1 cellular context compared by ENCODE assay signal in the genomic region with DNA sequence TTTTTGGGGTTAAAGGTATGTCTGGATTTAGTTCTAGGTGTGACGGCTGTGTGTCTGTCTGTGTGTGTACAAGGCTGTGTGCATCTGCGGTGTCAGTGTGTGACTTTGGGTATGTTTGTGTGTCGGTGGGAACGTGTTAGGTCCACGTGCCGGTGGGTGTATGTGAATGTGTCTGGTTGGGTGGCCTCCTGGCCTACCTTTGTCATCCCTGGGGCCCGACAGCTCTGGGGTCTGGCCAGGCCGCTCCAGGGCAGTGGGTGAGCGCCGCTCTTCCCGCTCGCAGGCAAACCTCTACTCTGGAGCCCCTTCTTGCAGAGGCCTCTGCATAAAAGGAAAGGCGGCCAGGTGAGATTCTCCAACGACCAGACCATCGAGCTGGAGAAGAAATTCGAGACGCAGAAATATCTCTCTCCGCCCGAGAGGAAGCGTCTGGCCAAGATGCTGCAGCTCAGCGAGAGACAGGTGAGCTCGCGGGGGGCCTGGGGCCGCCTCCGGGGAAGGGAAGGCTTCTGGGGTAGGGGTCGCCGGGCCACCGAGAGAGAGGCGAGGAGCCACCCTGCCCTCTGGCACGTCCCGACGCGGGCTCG.
A peak's percentile ranks its signal among the peaks of the same experiment; 100 is the strongest.
TF ChIP-seq lines count a peak whose summit lies in the region.

No MANE protein-coding gene starts in this region.

TF ChIP-seq in K562, 482 proteins besides CTCF, POLR2A, EP300 and RAD21 (continued from another document and continues in another):
- TF ChIP-seq, protein P1, sequence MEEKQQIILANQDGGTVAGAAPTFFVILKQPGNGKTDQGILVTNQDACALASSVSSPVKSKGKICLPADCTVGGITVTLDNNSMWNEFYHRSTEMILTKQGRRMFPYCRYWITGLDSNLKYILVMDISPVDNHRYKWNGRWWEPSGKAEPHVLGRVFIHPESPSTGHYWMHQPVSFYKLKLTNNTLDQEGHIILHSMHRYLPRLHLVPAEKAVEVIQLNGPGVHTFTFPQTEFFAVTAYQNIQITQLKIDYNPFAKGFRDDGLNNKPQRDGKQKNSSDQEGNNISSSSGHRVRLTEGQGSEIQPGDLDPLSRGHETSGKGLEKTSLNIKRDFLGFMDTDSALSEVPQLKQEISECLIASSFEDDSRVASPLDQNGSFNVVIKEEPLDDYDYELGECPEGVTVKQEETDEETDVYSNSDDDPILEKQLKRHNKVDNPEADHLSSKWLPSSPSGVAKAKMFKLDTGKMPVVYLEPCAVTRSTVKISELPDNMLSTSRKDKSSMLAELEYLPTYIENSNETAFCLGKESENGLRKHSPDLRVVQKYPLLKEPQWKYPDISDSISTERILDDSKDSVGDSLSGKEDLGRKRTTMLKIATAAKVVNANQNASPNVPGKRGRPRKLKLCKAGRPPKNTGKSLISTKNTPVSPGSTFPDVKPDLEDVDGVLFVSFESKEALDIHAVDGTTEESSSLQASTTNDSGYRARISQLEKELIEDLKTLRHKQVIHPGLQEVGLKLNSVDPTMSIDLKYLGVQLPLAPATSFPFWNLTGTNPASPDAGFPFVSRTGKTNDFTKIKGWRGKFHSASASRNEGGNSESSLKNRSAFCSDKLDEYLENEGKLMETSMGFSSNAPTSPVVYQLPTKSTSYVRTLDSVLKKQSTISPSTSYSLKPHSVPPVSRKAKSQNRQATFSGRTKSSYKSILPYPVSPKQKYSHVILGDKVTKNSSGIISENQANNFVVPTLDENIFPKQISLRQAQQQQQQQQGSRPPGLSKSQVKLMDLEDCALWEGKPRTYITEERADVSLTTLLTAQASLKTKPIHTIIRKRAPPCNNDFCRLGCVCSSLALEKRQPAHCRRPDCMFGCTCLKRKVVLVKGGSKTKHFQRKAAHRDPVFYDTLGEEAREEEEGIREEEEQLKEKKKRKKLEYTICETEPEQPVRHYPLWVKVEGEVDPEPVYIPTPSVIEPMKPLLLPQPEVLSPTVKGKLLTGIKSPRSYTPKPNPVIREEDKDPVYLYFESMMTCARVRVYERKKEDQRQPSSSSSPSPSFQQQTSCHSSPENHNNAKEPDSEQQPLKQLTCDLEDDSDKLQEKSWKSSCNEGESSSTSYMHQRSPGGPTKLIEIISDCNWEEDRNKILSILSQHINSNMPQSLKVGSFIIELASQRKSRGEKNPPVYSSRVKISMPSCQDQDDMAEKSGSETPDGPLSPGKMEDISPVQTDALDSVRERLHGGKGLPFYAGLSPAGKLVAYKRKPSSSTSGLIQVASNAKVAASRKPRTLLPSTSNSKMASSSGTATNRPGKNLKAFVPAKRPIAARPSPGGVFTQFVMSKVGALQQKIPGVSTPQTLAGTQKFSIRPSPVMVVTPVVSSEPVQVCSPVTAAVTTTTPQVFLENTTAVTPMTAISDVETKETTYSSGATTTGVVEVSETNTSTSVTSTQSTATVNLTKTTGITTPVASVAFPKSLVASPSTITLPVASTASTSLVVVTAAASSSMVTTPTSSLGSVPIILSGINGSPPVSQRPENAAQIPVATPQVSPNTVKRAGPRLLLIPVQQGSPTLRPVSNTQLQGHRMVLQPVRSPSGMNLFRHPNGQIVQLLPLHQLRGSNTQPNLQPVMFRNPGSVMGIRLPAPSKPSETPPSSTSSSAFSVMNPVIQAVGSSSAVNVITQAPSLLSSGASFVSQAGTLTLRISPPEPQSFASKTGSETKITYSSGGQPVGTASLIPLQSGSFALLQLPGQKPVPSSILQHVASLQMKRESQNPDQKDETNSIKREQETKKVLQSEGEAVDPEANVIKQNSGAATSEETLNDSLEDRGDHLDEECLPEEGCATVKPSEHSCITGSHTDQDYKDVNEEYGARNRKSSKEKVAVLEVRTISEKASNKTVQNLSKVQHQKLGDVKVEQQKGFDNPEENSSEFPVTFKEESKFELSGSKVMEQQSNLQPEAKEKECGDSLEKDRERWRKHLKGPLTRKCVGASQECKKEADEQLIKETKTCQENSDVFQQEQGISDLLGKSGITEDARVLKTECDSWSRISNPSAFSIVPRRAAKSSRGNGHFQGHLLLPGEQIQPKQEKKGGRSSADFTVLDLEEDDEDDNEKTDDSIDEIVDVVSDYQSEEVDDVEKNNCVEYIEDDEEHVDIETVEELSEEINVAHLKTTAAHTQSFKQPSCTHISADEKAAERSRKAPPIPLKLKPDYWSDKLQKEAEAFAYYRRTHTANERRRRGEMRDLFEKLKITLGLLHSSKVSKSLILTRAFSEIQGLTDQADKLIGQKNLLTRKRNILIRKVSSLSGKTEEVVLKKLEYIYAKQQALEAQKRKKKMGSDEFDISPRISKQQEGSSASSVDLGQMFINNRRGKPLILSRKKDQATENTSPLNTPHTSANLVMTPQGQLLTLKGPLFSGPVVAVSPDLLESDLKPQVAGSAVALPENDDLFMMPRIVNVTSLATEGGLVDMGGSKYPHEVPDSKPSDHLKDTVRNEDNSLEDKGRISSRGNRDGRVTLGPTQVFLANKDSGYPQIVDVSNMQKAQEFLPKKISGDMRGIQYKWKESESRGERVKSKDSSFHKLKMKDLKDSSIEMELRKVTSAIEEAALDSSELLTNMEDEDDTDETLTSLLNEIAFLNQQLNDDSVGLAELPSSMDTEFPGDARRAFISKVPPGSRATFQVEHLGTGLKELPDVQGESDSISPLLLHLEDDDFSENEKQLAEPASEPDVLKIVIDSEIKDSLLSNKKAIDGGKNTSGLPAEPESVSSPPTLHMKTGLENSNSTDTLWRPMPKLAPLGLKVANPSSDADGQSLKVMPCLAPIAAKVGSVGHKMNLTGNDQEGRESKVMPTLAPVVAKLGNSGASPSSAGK (IDR thresholded peaks at IDR 0.05), result peak; percentile 87
- TF ChIP-seq KDM1A (IDR thresholded peaks at IDR 0.05) (peak in 1 of 2 experiments; percentile 32; a peak in 1 of 4 replicates), POLR2AphosphoS5 (IDR thresholded peaks at IDR 0.05; ENCODE audit: control insufficient read depth, insufficient read depth, low read depth, low read length) (no peak), CCNT2 (IDR thresholded peaks at IDR 0.05; ENCODE audit: borderline replicate concordance, extremely low read depth, insufficient read length, low read depth, low read length) (peak; percentile 3), MTA2 (IDR thresholded peaks at IDR 0.05; ENCODE audit: low read depth) (no peak), POLR2B (IDR thresholded peaks at IDR 0.05; ENCODE audit: low read depth, partially characterized antibody) (peak; percentile 33), ARID2 (IDR thresholded peaks at IDR 0.05) (0 out of 2 replicates have a peak, but pooled peaks have one; percentile 30), ZFX (CRISPR knock-in tag; IDR thresholded peaks at IDR 0.05) (peak; percentile 56; the same call in 1 of the 2 replicates), SIN3A (IDR thresholded peaks at IDR 0.05; ENCODE audit: borderline replicate concordance in 2 of 2, control insufficient read depth in 1 of 2, low read depth in 2 of 2, low read length in 2 of 2) (peak in 1 of 2 experiments; percentile 55; a peak in 1 of 4 replicates), TAF1 (IDR thresholded peaks at IDR 0.05; ENCODE audit: control insufficient read depth, extremely low read depth, insufficient read depth, low read length, severe bottlenecking) (peak; percentile 21), RBBP5 (IDR thresholded peaks at IDR 0.05; ENCODE audit: borderline replicate concordance, insufficient read depth, low read length, poor library complexity, severe bottlenecking) (peak; percentile 58), HLTF (IDR thresholded peaks at IDR 0.05) (0 out of 2 replicates have a peak, but pooled peaks have one; percentile 44), NCOA6 (IDR thresholded peaks at IDR 0.05) (no peak), POLR2G (IDR thresholded peaks at IDR 0.05; ENCODE audit: low read depth, low read length) (peak; percentile 60; the same call in 1 of the 2 replicates), RBFOX2 (IDR thresholded peaks at IDR 0.05; ENCODE audit: low read depth, low read length) (peak; percentile 70), LARP7 (IDR thresholded peaks at IDR 0.05) (peak; percentile 56; the same call in 1 of the 2 replicates), KAT7 (CRISPR knock-in tag; IDR thresholded peaks at IDR 0.05; ENCODE audit: borderline replicate concordance) (no peak)
- TF ChIP-seq, protein P2, sequence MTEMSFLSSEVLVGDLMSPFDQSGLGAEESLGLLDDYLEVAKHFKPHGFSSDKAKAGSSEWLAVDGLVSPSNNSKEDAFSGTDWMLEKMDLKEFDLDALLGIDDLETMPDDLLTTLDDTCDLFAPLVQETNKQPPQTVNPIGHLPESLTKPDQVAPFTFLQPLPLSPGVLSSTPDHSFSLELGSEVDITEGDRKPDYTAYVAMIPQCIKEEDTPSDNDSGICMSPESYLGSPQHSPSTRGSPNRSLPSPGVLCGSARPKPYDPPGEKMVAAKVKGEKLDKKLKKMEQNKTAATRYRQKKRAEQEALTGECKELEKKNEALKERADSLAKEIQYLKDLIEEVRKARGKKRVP (CRISPR knock-in tag; IDR thresholded peaks at IDR 0.05), result no peak
- TF ChIP-seq, protein P3, sequence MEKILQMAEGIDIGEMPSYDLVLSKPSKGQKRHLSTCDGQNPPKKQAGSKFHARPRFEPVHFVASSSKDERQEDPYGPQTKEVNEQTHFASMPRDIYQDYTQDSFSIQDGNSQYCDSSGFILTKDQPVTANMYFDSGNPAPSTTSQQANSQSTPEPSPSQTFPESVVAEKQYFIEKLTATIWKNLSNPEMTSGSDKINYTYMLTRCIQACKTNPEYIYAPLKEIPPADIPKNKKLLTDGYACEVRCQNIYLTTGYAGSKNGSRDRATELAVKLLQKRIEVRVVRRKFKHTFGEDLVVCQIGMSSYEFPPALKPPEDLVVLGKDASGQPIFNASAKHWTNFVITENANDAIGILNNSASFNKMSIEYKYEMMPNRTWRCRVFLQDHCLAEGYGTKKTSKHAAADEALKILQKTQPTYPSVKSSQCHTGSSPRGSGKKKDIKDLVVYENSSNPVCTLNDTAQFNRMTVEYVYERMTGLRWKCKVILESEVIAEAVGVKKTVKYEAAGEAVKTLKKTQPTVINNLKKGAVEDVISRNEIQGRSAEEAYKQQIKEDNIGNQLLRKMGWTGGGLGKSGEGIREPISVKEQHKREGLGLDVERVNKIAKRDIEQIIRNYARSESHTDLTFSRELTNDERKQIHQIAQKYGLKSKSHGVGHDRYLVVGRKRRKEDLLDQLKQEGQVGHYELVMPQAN (IDR thresholded peaks at IDR 0.05; ENCODE audit: borderline replicate concordance), result peak; percentile 34; the same call in 1 of the 2 replicates
- TF ChIP-seq, protein P4, sequence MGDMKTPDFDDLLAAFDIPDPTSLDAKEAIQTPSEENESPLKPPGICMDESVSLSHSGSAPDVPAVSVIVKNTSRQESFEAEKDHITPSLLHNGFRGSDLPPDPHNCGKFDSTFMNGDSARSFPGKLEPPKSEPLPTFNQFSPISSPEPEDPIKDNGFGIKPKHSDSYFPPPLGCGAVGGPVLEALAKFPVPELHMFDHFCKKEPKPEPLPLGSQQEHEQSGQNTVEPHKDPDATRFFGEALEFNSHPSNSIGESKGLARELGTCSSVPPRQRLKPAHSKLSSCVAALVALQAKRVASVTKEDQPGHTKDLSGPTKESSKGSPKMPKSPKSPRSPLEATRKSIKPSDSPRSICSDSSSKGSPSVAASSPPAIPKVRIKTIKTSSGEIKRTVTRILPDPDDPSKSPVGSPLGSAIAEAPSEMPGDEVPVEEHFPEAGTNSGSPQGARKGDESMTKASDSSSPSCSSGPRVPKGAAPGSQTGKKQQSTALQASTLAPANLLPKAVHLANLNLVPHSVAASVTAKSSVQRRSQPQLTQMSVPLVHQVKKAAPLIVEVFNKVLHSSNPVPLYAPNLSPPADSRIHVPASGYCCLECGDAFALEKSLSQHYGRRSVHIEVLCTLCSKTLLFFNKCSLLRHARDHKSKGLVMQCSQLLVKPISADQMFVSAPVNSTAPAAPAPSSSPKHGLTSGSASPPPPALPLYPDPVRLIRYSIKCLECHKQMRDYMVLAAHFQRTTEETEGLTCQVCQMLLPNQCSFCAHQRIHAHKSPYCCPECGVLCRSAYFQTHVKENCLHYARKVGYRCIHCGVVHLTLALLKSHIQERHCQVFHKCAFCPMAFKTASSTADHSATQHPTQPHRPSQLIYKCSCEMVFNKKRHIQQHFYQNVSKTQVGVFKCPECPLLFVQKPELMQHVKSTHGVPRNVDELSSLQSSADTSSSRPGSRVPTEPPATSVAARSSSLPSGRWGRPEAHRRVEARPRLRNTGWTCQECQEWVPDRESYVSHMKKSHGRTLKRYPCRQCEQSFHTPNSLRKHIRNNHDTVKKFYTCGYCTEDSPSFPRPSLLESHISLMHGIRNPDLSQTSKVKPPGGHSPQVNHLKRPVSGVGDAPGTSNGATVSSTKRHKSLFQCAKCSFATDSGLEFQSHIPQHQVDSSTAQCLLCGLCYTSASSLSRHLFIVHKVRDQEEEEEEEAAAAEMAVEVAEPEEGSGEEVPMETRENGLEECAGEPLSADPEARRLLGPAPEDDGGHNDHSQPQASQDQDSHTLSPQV (IDR thresholded peaks at IDR 0.05), result peak; percentile 65; the same call in 1 of the 2 replicates
- TF ChIP-seq, protein P5, sequence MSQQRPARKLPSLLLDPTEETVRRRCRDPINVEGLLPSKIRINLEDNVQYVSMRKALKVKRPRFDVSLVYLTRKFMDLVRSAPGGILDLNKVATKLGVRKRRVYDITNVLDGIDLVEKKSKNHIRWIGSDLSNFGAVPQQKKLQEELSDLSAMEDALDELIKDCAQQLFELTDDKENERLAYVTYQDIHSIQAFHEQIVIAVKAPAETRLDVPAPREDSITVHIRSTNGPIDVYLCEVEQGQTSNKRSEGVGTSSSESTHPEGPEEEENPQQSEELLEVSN (IDR thresholded peaks at IDR 0.05; ENCODE audit: borderline replicate concordance in 1 of 2, extremely low read depth in 1 of 2, insufficient read depth in 1 of 2, insufficient read length in 1 of 2, low read depth in 1 of 2, low read length in 1 of 2, poor library complexity in 1 of 2, severe bottlenecking in 1 of 2), result peak in 1 of 2 experiments; percentile 58
- TF ChIP-seq, protein P6, sequence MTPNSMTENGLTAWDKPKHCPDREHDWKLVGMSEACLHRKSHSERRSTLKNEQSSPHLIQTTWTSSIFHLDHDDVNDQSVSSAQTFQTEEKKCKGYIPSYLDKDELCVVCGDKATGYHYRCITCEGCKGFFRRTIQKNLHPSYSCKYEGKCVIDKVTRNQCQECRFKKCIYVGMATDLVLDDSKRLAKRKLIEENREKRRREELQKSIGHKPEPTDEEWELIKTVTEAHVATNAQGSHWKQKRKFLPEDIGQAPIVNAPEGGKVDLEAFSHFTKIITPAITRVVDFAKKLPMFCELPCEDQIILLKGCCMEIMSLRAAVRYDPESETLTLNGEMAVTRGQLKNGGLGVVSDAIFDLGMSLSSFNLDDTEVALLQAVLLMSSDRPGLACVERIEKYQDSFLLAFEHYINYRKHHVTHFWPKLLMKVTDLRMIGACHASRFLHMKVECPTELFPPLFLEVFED (CRISPR knock-in tag; conservative IDR thresholded peaks at IDR 0.05), result 0 out of 2 replicates have a peak, but pooled peaks have one; percentile 11
